Comparison of ENCODE assay signal across 8 cellular contexts in the genomic region with DNA sequence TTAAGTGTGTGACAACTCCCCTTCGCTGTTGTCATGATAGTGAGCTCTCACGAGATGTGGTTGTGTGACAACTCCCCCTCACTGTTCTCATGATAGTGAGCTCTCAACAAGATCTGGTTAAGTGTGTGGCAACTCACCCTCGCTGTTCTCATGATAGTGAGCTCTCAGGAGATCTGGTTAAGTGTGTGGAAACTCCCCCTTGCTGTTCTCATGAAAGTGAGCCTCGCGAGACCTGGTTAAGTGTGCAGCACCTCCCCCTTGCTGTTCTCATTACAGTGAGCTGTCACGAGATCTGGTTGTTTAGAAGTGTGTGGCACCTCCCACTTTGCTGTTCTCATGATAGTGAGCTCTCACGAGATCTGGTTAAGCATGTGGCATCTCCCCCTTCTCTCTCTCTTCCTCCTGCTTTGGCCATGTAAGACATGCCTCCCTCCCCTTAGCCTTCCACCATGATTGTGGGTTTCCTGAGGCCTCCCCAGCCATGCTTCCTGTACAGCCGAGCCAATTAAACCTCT. TPM values are rescaled to one million over a fixed set of nuclear protein-coding genes. Genes with fewer than 3 reads are reported as not detected.
DNase-seq lines count a peak whose midpoint lies in the region; ATAC-seq and TF ChIP-seq lines count a peak whose summit lies in the region.

No MANE protein-coding gene starts in this region.

- peaks cover 40% of the 10 kb centered on the region for H3K4me1 Mint-ChIP-seq in activated T-cell treated with anti-CD3 and anti-CD28 coated beads, Interleukin-2, amount 50 U/mL, for 24 hours (ENCODE audit: low read depth)
- H3K4me1 Mint-ChIP-seq in neural crest cell, result peaks cover 6% of the 10 kb centered on the region

- TF ChIP-seq CTCF in neural crest cell (conservative IDR thresholded peaks at IDR 0.05), result no peak

- no peak for TF ChIP-seq POLR2A in GM18505 (IDR thresholded peaks at IDR 0.05; ENCODE audit: borderline replicate concordance, extremely low read depth, insufficient read depth, insufficient read length)

- H3K27me3 Mint-ChIP-seq in activated T-cell treated with anti-CD3 and anti-CD28 coated beads, Interleukin-2, amount 50 U/mL, for 24 hours, result no peaks in the 10 kb centered on the region
- H3K27me3 Mint-ChIP-seq in neural crest cell (ENCODE audit: low read depth), result no peaks in the 10 kb centered on the region

- peak; percentile 44 for ATAC-seq in GM18520 (IDR thresholded peaks at IDR 0.05; ENCODE audit: unreplicated experiment)
- ATAC-seq in HG03196 (IDR thresholded peaks at IDR 0.05; ENCODE audit: unreplicated experiment), result peak; percentile 58
- no peak for ATAC-seq in GM18505 (IDR thresholded peaks at IDR 0.05; ENCODE audit: unreplicated experiment)

- H3K4me3 Mint-ChIP-seq in activated T-cell treated with anti-CD3 and anti-CD28 coated beads, Interleukin-2, amount 50 U/mL, for 24 hours, result peak overlapping the region; percentile 40
- H3K4me3 Mint-ChIP-seq in neural crest cell, result no peak overlapping the region

- peak overlapping the region; percentile 96 for H3K27ac Mint-ChIP-seq in activated T-cell treated with anti-CD3 and anti-CD28 coated beads, Interleukin-2, amount 50 U/mL, for 24 hours
- H3K27ac Mint-ChIP-seq in neural crest cell (ENCODE audit: unreplicated experiment), result peak overlapping the region; percentile 73

- DNase-seq in activated T-cell treated with anti-CD3 and anti-CD28 coated beads, Interleukin-2, amount 50 U/mL, for 24 hours, result peak; percentile 57
- DNase-seq in neural crest cell (ENCODE audit: low read depth, low spot score) (no peak), NCI-H1048 (lab: John Stamatoyannopoulos, UW) (no peak), NOMO-1 (lab: John Stamatoyannopoulos, UW; ENCODE audit: unreplicated experiment in 2 of 2) (no peak), SK-N-DZ (ENCODE audit: low spot score) (no peak)

- H3K36me3 Mint-ChIP-seq in activated T-cell treated with anti-CD3 and anti-CD28 coated beads, Interleukin-2, amount 50 U/mL, for 24 hours (ENCODE audit: low read depth), result peaks cover 96% of the 10 kb centered on the region
- peaks cover 17% of the 10 kb centered on the region for H3K36me3 Mint-ChIP-seq in neural crest cell (ENCODE audit: low read depth)

- H3K9me3 Mint-ChIP-seq in activated T-cell treated with anti-CD3 and anti-CD28 coated beads, Interleukin-2, amount 50 U/mL, for 24 hours, result no peaks in the 10 kb centered on the region
- H3K9me3 Mint-ChIP-seq in neural crest cell, result no peaks in the 10 kb centered on the region

RNA-seq across cellular contexts. Expression of gene LSS, which starts 25.1 kb away (rescaled TPM):
- 218 and 225 TPM in 2 replicates for total RNA-seq in neural crest cell
- 48.9 and 53.7 TPM in 2 replicates for polyA plus RNA-seq in SK-N-DZ (2014; cell fraction: cytosol; rRNA removed)
- polyA plus RNA-seq in SK-N-DZ (2014; cell fraction: nucleus; rRNA removed), result 209 and 252 TPM in 2 replicates

RNA-seq across cellular contexts. Expression of gene MCM3AP, which starts 31.7 kb away (rescaled TPM):
- total RNA-seq in neural crest cell, result 142 and 153 TPM in 2 replicates
- 56.0 and 66.0 TPM in 2 replicates for polyA plus RNA-seq in SK-N-DZ (2014; cell fraction: cytosol; rRNA removed)
- 98.8 and 146 TPM in 2 replicates for polyA plus RNA-seq in SK-N-DZ (2014; cell fraction: nucleus; rRNA removed)

RNA-seq across cellular contexts. Expression of gene YBEY, which starts 32.5 kb away (rescaled TPM):
- total RNA-seq in neural crest cell, result 23.0 and 23.1 TPM in 2 replicates
- 31.7 and 37.6 TPM in 2 replicates for polyA plus RNA-seq in SK-N-DZ (2014; cell fraction: cytosol; rRNA removed)
- 22.1 and 30.0 TPM in 2 replicates for polyA plus RNA-seq in SK-N-DZ (2014; cell fraction: nucleus; rRNA removed)
